Comparison of ENCODE assay signal across 15 cellular contexts in the genomic region with DNA sequence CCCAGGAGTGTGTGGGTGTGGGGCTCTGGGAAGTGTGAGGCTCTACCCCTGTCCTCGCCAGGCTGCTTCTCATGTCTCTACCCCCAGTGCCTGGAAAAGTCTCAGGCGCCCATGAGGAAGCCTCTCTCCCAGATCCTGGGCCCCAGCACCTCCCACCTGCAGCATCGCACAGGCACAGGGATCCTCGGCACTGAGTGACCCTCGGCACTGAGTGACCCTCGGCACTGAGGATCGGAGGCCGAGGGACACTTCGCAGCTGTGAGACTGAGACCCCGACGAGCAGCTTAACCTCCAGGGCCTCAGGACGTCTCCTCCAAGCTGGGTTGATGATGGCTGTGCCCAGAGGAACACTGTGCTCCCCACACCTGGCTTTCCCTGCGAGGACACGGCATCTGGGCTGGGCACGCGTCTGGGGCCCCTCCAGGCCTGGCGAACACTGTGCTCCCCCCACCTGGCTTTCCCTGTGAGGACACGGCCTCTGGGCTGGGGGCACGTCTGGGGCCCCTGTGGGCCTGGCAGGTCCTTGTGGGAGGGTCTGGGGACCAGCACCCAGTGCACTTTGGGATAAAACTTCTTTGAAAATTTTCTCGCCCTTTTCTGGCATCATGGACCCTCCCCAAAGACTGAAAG.
DNase-seq lines count a peak whose midpoint lies in the region; ATAC-seq and TF ChIP-seq lines count a peak whose summit lies in the region.
"Had no signal": no experiment of that assay in that cellular context is flagged by ENCODE, and none has a peak within 500 bp of the region (broad histone marks: within the 10 kb centered on the region; RNA-seq: fewer than 3 reads in every experiment).

No MANE protein-coding gene starts in this region.

- H2AFZ ChIP-seq in neural progenitor cell (replicated peaks) = peak overlapping the region; percentile 17
- H2AFZ ChIP-seq: PC-9 had no signal

- no peaks in the 10 kb centered on the region for H3K36me3 Mint-ChIP-seq in neural progenitor cell

- no peak overlapping the region for H3K4me3 ChIP-seq in neural progenitor cell
- no peak overlapping the region for H3K4me3 ChIP-seq in upper lobe of right lung
- H3K4me3 ChIP-seq: GM12878, PC-9 had no signal

- H3F3A ChIP-seq in neural progenitor cell (ENCODE audit: low read depth) = no peaks in the 10 kb centered on the region

- peaks cover 20% of the 10 kb centered on the region for H3K27me3 Mint-ChIP-seq in neural progenitor cell (ENCODE audit: insufficient read depth, low read depth)

- no peaks in the 10 kb centered on the region for H3K9me3 ChIP-seq in neural progenitor cell (ENCODE audit: low read depth)
- H3K9me3 ChIP-seq in upper lobe of right lung = no peaks in the 10 kb centered on the region
- H3K9me3 ChIP-seq: Caco-2 had no signal

- peaks cover 11% of the 10 kb centered on the region for H3K4me1 ChIP-seq in neural progenitor cell
- no peaks in the 10 kb centered on the region for H3K4me1 ChIP-seq in upper lobe of right lung

- peak overlapping the region; percentile 76 for H3K27ac Mint-ChIP-seq in neural progenitor cell

- peaks cover 16% of the 10 kb centered on the region for H3K9me3 Mint-ChIP-seq in neural progenitor cell

- H3K4me1 Mint-ChIP-seq in neural progenitor cell = peaks cover 37% of the 10 kb centered on the region

- H4K20me1 ChIP-seq in neural progenitor cell (ENCODE audit: low read depth) = no peaks in the 10 kb centered on the region

- H3K36me3 ChIP-seq in neural progenitor cell (no peaks in the 10 kb centered on the region), upper lobe of right lung (no peaks in the 10 kb centered on the region)

- TF ChIP-seq CTCF in neural progenitor cell (IDR thresholded peaks at IDR 0.05) (no peak), upper lobe of right lung (IDR thresholded peaks at IDR 0.05) (no peak)

- DNase-seq in activated effector memory CD4-positive, alpha-beta T cell treated with anti-CD3 and anti-CD28 coated beads, Interleukin-2, amount 50 U/mL, for 16 hours = peak; percentile 27
- DNase-seq in activated effector memory CD4-positive, alpha-beta T cell treated with Interleukin-2 at 50 U/mL for 16 hours = no peak
- DNase-seq in ecto neural progenitor cell (ENCODE audit: low spot score) (peak; percentile 39), neural progenitor cell (ENCODE audit: low spot score) (no peak), upper lobe of right lung (peak; percentile 52), left lobe of liver (ENCODE audit: low spot score) (no peak), SK-N-DZ (ENCODE audit: low spot score) (no peak), left ventricle myocardium superior (no peak)
- DNase-seq: Caco-2, DMS53, HCEC 1CT, NCI-H1048, PC-9, Right ventricle myocardium superior had no signal

- no peak overlapping the region for H3K9ac ChIP-seq in neural progenitor cell

- H3K27me3 ChIP-seq in neural progenitor cell = no peaks in the 10 kb centered on the region
- H3K27me3 ChIP-seq in upper lobe of right lung = peaks cover 15% of the 10 kb centered on the region

- H3K4me2 ChIP-seq in neural progenitor cell = no peak overlapping the region
- H3K4me2 ChIP-seq: PC-9 had no signal

- intact Hi-C loops in upper lobe of right lung (cut with DNase I) = no loop called here
- intact Hi-C loops in left ventricle myocardium superior (cut with micrococcal nuclease) = no loop called here

- H3K79me2 ChIP-seq in neural progenitor cell (ENCODE audit: low read depth) = no peaks in the 10 kb centered on the region

- H3K27ac ChIP-seq in neural progenitor cell (no peak overlapping the region), upper lobe of right lung (no peak overlapping the region)
- H3K27ac ChIP-seq: PC-9 had no signal

- ATAC-seq in upper lobe of right lung = no peak
- ATAC-seq in left lobe of liver = no peak
- ATAC-seq in left ventricle myocardium superior = no peak

- no peak overlapping the region for H3K4me3 Mint-ChIP-seq in neural progenitor cell

Comparison
In these comparisons a context has a peak if more than half of its experiments do, and no peak if none do; other contexts are left out.
1. DNase-seq: peak in activated effector memory CD4-positive, alpha-beta T cell treated with anti-CD3 and anti-CD28 coated beads, Interleukin-2, amount 50 U/mL, for 16 hours (single experiment), ecto neural progenitor cell (single experiment) and upper lobe of right lung (single experiment); none in activated effector memory CD4-positive, alpha-beta T cell treated with Interleukin-2 at 50 U/mL for 16 hours (single experiment), neural progenitor cell (single experiment), left lobe of liver (single experiment), SK-N-DZ (single experiment) and left ventricle myocardium superior (single experiment).